In genomic region chr5:149061341-149061740, GRCh38 we compare ENCODE assay signal across 2 cellular contexts.
TF ChIP-seq lines count a peak whose summit lies in the region.

No MANE protein-coding gene starts in this region.

TF ChIP-seq in IMR-90, 13 proteins besides CTCF, POLR2A, EP300 and RAD21:
- no peak for TF ChIP-seq RFX5 (IDR thresholded peaks at IDR 0.05; ENCODE audit: low read depth, low read length)
- TF ChIP-seq MAFK (IDR thresholded peaks at IDR 0.05; ENCODE audit: low read depth, low read length) = no peak
- no peak for TF ChIP-seq CEBPB (IDR thresholded peaks at IDR 0.05; ENCODE audit: low read depth, low read length)
- TF ChIP-seq SMC3 (IDR thresholded peaks at IDR 0.05; ENCODE audit: low read depth, low read length) = no peak
TF ChIP-seq in IMR-90: peak in this region for 0.

TF ChIP-seq in K562, 482 proteins besides CTCF, POLR2A, EP300 and RAD21:
- TF ChIP-seq TBP (optimal IDR thresholded peaks at IDR 0.05; ENCODE audit: low read depth, low read length) (no peak), SIN3B (IDR thresholded peaks at IDR 0.05; ENCODE audit: low read depth) (no peak)
